In the genomic region with DNA sequence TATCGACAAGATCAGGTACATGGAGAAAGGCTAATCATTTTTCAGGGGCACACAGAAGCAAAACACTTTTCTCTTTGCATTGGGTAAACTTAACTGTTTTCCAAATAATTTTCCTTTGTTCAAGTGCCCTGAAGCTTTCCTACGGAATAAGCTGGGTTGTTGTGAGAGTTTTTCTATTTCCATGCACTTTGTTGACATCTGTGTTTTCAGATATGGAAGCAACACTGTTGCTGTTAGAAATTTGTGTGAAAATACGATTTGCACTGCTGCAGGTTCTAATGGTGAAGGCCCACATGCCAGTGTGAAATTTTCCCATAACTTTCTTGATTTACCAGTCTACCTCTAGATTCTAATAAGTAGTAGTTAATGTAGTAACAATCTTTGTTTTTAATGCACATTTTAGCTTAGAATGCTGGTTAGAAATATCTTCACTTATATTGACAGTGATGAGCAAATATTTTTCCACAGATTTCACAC, we compare ENCODE assay signal across 8 cellular contexts. TPM values are rescaled to one million over a fixed set of nuclear protein-coding genes. Genes with fewer than 3 reads are reported as not detected.
A peak's percentile ranks its signal among the peaks of the same experiment; 100 is the strongest.
DNase-seq lines count a peak whose midpoint lies in the region; ATAC-seq, FAIRE-seq and TF ChIP-seq lines count a peak whose summit lies in the region.

No MANE protein-coding gene starts in this region.

- peak overlapping the region; percentile 77 for H3K4me3 ChIP-seq in GM06990 (replicated peaks; ENCODE audit: low read depth, low read length)
- peak overlapping the region; percentile 71 for H3K4me3 ChIP-seq in WI38 (ENCODE audit: low read depth, low read length)
- H3K4me3 ChIP-seq in fibroblast of villous mesenchyme (ENCODE audit: low read depth, low read length): peak overlapping the region; percentile 81
- peak overlapping the region; percentile 86 for H3K4me3 ChIP-seq in retinal pigment epithelial cell (ENCODE audit: low read length)
- H3K4me3 ChIP-seq in small intestine (ENCODE audit: low read depth in 1 of 2, low read length in 2 of 2): peak overlapping the region in 1 of 2 donors; percentile 60

- H3K4me1 ChIP-seq in small intestine (ENCODE audit: control insufficient read depth in 2 of 2, insufficient read depth in 1 of 2, low read depth in 1 of 2, low read length in 1 of 2): peaks cover 7 to 12% of the 10 kb centered on the region in 2 donors

- 5 to 12% (median 12%) methylated on average over 3 of the region's 3 CpGs for WGBS in small intestine, 3 donors

- FAIRE-seq in small intestine (lab: Jason Lieb, UNC): no peak

- DNase-seq in GM06990 (ENCODE audit: extremely low read depth, insufficient read length): no peak
- DNase-seq in fibroblast of villous mesenchyme (ENCODE audit: low read depth): no peak
- DNase-seq in retinal pigment epithelial cell (ENCODE audit: low read depth): no peak
- no peak for DNase-seq in stimulated activated CD4-positive, alpha-beta T cell treated with anti-CD3 and anti-CD28 coated beads, Interleukin-2, amount 100 ng/mL, for 48 hours
- no peak for DNase-seq in small intestine
- DNase-seq in NCI-H187 treated with DMSO at 0.1 percent for 48 hours (lab: John Stamatoyannopoulos, UW): no peak

- H3K9me3 ChIP-seq in small intestine (ENCODE audit: control insufficient read depth, low read depth): no peaks in the 10 kb centered on the region

- H3K27ac ChIP-seq in small intestine (ENCODE audit: low read depth in 1 of 2, low read length in 1 of 2): peak overlapping the region in 1 of 2 donors; percentile 35

- TF ChIP-seq CTCF in GM06990 (IDR thresholded peaks at IDR 0.05; ENCODE audit: insufficient read depth, low read length, poor library complexity, severe bottlenecking) (no peak), WI38 (IDR thresholded peaks at IDR 0.05; ENCODE audit: low read depth, low read length) (no peak), fibroblast of villous mesenchyme (IDR thresholded peaks at IDR 0.05; ENCODE audit: insufficient read depth, low read depth, low read length) (no peak), retinal pigment epithelial cell (conservative IDR thresholded peaks at IDR 0.05; ENCODE audit: low read depth, low read length) (no peak)

- H3K36me3 ChIP-seq in GM06990 (ENCODE audit: control insufficient read depth, insufficient read depth, low read length) (peaks cover 3% of the 10 kb centered on the region), small intestine (ENCODE audit: control insufficient read depth in 2 of 2, insufficient read depth in 2 of 2, low read length in 2 of 2) (no peaks in the 10 kb centered on the region)

- ATAC-seq in HG02571 (IDR thresholded peaks at IDR 0.05; ENCODE audit: unreplicated experiment): no peak

- H3K27me3 ChIP-seq in GM06990 (replicated peaks; ENCODE audit: control insufficient read depth, insufficient read depth, low read length): no peaks in the 10 kb centered on the region
- H3K27me3 ChIP-seq in small intestine (ENCODE audit: control insufficient read depth in 2 of 2, insufficient read depth in 2 of 2, low read length in 2 of 2): no peaks in the 10 kb centered on the region

RNA-seq across cellular contexts. Expression of gene NFYC, which starts 18.3 kb away (rescaled TPM):
- total RNA-seq in fibroblast of villous mesenchyme: 19.0 TPM in 2 replicates
- 10 to 100 TPM; 35.7 to 49.2 (median 35.9) TPM for polyA plus RNA-seq in small intestine

RNA-seq across cellular contexts. Expression of gene RIMS3, which starts 44.4 kb away (rescaled TPM):
- 0.32 and 0.86 TPM in 2 replicates for total RNA-seq in fibroblast of villous mesenchyme
- 1 to 10 TPM in 1 of 3 donors, under 1 TPM in 1, not detected in 1; under 0.01 to 3.4 TPM for polyA plus RNA-seq in small intestine
